21 cellular contexts compared by ENCODE assay signal in the genomic region with DNA sequence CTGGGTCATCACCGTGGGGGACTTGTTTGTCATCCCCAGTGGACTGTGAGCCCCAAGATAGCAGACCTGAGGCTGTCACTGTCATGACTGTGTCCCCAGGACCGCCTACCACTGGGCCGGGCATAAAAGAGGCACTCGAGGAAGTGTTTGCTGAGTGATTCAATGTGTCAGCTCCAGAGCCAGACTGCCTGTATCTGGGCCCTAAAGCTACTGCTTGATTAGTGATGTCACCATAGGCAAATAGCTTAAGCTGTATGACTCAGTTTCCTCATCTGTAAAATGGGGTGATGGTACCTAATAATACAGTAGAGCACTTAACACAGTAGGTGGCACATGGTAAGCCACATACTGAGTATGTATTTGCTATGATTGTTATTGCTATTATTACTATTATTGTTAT. TPM values are rescaled to one million over a fixed set of nuclear protein-coding genes. Genes with fewer than 3 reads are reported as not detected.
DNase-seq lines count a peak whose midpoint lies in the region; ATAC-seq, FAIRE-seq and TF ChIP-seq lines count a peak whose summit lies in the region.
"Had no signal": no experiment of that assay in that cellular context is flagged by ENCODE, and none has a peak within 500 bp of the region (broad histone marks: within the 10 kb centered on the region; RNA-seq: fewer than 3 reads in every experiment).

No MANE protein-coding gene starts in this region.

- H3K4me1 ChIP-seq in K562 (replicated peaks in 1 of 2; ENCODE audit: control insufficient read depth in 2 of 2, insufficient read depth in 2 of 2, low read length in 2 of 2) (peaks cover 0 to 5% of the 10 kb centered on the region in 2 experiments), left lung (peaks cover 0 to 9% of the 10 kb centered on the region in 2 donors)

- H3K27ac ChIP-seq in K562 (ENCODE audit: extremely low read depth, low read depth, low read length) (no peak overlapping the region), left lung (peak overlapping the region in 1 of 2 donors; percentile 23)
- H3K27ac ChIP-seq: BLaER1, KMS-11, PC-9 had no signal

- no peaks in the 10 kb centered on the region for H3K9me1 ChIP-seq in K562 (ENCODE audit: control insufficient read depth, insufficient read depth, low read length)

- POLR2A ChIA-PET in K562 (lab: Yijun Ruan, JAX): interaction anchor here (0.6 to 2.0 kb wide), 5 partner anchors 8 to 72 kb away, joined by 3 to 4 read pairs (median 3); no protein-coding TSS in a partner anchor

- H3K9ac ChIP-seq in K562 (ENCODE audit: insufficient read depth in 1 of 2, low read depth in 2 of 2, low read length in 2 of 2): no peak overlapping the region
- H3K9ac ChIP-seq: BLaER1, KMS-11 had no signal

- TF ChIP-seq RAD21 in K562 (CRISPR knock-in tag; conservative IDR thresholded peaks at IDR 0.05 in 1 of 2, IDR thresholded peaks at IDR 0.05 in 1 of 2): no peak

- intact Hi-C loops in K562 (cut with micrococcal nuclease) (no loop called here), left lung (cut with DNase I) (no loop called here), lower leg skin (cut with DNase I; ENCODE audit: low total_unique reads) (no loop called here)

- ATAC-seq in K562 (no peak), left lung (peak; percentile 87)
- ATAC-seq: CD8-positive, alpha-beta T cell; GM12878 had no signal

- TF ChIP-seq EP300 in K562 (IDR thresholded peaks at IDR 0.05; ENCODE audit: low read length): no peak

- TF ChIP-seq POLR2A in K562 (conservative IDR thresholded peaks at IDR 0.05) (no peak), lower leg skin (IDR thresholded peaks at IDR 0.05) (no peak)

- H3K4me3 ChIP-seq in K562: no peak overlapping the region
- no peak overlapping the region for H3K4me3 ChIP-seq in left lung
- H3K4me3 ChIP-seq in lower leg skin (ENCODE audit: low read depth, poor library complexity, severe bottlenecking): no peak overlapping the region
- H3K4me3 ChIP-seq: BLaER1, GM12878, PC-9 had no signal

- no peaks in the 10 kb centered on the region for H3K27me3 ChIP-seq in K562 (ENCODE audit: control insufficient read depth in 2 of 2, insufficient read depth in 2 of 2, low read length in 2 of 2)
- no peaks in the 10 kb centered on the region for H3K27me3 ChIP-seq in left lung
- H3K27me3 ChIP-seq: BLaER1 had no signal

- H2AFZ ChIP-seq in K562 (ENCODE audit: low read depth, low read length): no peak overlapping the region
- H2AFZ ChIP-seq: PC-9 had no signal

- no peaks in the 10 kb centered on the region for H3K79me2 ChIP-seq in K562 (ENCODE audit: control insufficient read depth, insufficient read depth, low read length)

- in situ Hi-C loops in K562 (cut with MboI): no loop called here

- H4K20me1 ChIP-seq in K562 (replicated peaks; ENCODE audit: control insufficient read depth, insufficient read depth, low read length): no peaks in the 10 kb centered on the region
- H4K20me1 ChIP-seq: BLaER1 had no signal

- H3K9me3 ChIP-seq in K562 (replicated peaks; ENCODE audit: control insufficient read depth, insufficient read depth, low read depth, low read length): no peaks in the 10 kb centered on the region
- no peaks in the 10 kb centered on the region for H3K9me3 ChIP-seq in left lung
- H3K9me3 ChIP-seq: BLaER1 had no signal

- peaks cover 22% of the 10 kb centered on the region; the same call in 2 of the 3 replicates for H3K36me3 ChIP-seq in K562 (ENCODE audit: control insufficient read depth, insufficient read depth, low read length)
- peaks cover 0 to 90% of the 10 kb centered on the region in 2 donors for H3K36me3 ChIP-seq in left lung

- TF ChIP-seq CTCF in K562 (IDR thresholded peaks at IDR 0.05 in 2 of 3, conservative IDR thresholded peaks at IDR 0.05 in 1 of 3; ENCODE audit: insufficient read depth in 2 of 3, low read depth in 1 of 3, low read length in 3 of 3) (no peak), left lung (IDR thresholded peaks at IDR 0.05) (no peak), lower leg skin (IDR thresholded peaks at IDR 0.05) (no peak)

- CTCF ChIA-PET in K562 (lab: Yijun Ruan, JAX; ENCODE audit: low intra/inter-chr PET ratio): no interaction called here

- H3K4me2 ChIP-seq in K562 (ENCODE audit: insufficient read depth, low read length): no peak overlapping the region
- H3K4me2 ChIP-seq: BLaER1, KMS-11, PC-9 had no signal

- WGBS in K562 (ENCODE audit: insufficient coverage, low coverage, missing lambda C conversion rate): 56% methylated on average over 4 of the region's 4 CpGs
- 91 to 97% methylated on average over 3 to 4 of the region's 4 CpGs for WGBS in lower leg skin, 2 donors

- BruUV-seq in K562 (replicated peaks; lab: Mats Ljungman, UMichigan): no TSS peak

- DNase-seq in DMS53 (lab: John Stamatoyannopoulos, UW) (peak; percentile 85), K562 (ENCODE audit: extremely low read depth in 1 of 4, low spot score in 3 of 4) (no peak), left lung (peak in 1 of 2 donors; percentile 62), anterior cingulate cortex (lab: John Stamatoyannopoulos, UW) (no peak), nucleus accumbens (lab: John Stamatoyannopoulos, UW) (no peak), lower leg skin (ENCODE audit: low spot score in 2 of 2) (no peak)
- DNase-seq: CD8-positive, alpha-beta T cell; GDM1; GOT3; NCI-H1436; NCI-H2081 treated with DMSO at 0.1 percent for 48 hours; NCI-H510A treated with DMSO at 0.1 percent for 48 hours; NCI-H82; PC-9 had no signal

- FAIRE-seq in K562 (lab: Jason Lieb, UNC): no peak
- FAIRE-seq: GM12878, GM18507 had no signal

RNA-seq across cellular contexts. Expression of gene CEACAM19, which starts 11.2 kb away (rescaled TPM):
- 0.65 and 0.67 TPM in 2 replicates for total RNA-seq in K562 (2011; cell fraction: chromatin; rRNA removed; ENCODE audit: low replicate concordance)
- total RNA-seq in K562 (2011; cell fraction: nucleolus; rRNA removed): 0.67 and 0.79 TPM in 2 replicates
- total RNA-seq in K562 (2011; cell fraction: nucleoplasm; rRNA removed): not detected in 2 replicates
- total RNA-seq in K562 (2014; rRNA removed) (0.49 TPM in 1 of 2 replicates, not detected in the other), K562 (2014; rRNA removed; fragmentation: Illumina TruSeq; extraction: Trizol) (0.13 and 0.15 TPM in 2 replicates), K562 (2015; rRNA removed; fragmentation: Illumina TruSeq; extraction: Trizol) (0.15 TPM in 1 of 2 replicates, not detected in the other), K562 (2021) (0.09 and 0.29 TPM in 2 replicates), left lung (1 to 10 TPM; 4.1 to 5.4 TPM), lower leg skin (10 to 100 TPM in 1 of 4 donors, 1 to 10 TPM in 3; 5.4 to 10.2 (median 8.0) TPM)
- polyA plus RNA-seq in K562 (2011; rRNA removed) (0.17 and 0.31 TPM in 2 replicates), K562 (2014; fragmentation: Illumina TruSeq; extraction: Trizol) (0.17 and 0.30 TPM in 2 replicates), K562 (2014; fragmentation: Nextera tagmentation; extraction: Ambion mirVana) (not detected), K562 (2014; rRNA removed) (0.50 TPM in 1 of 2 replicates, not detected in the other)
- polyA plus RNA-seq in K562 (2011; cell fraction: cytosol; rRNA removed): 0.06 TPM in 1 of 2 replicates, not detected in the other
- 1.1 and 1.3 TPM in 2 replicates for polyA plus RNA-seq in K562 (2011; cell fraction: nucleus; rRNA removed)
- 0.25 and 2.0 TPM in 2 replicates for polyA plus RNA-seq in K562 (2012)
- 0.24 TPM in 1 of 2 replicates, not detected in the other for polyA minus RNA-seq in K562 (2011; rRNA and poly(A)+ RNA removed)
- polyA minus RNA-seq in K562 (2011; cell fraction: cytosol; rRNA and poly(A)+ RNA removed): not detected in 2 replicates
- polyA minus RNA-seq in K562 (2011; cell fraction: nucleus; rRNA and poly(A)+ RNA removed): 0.44 and 0.54 TPM in 2 replicates
- total RNA-seq: A172 had no signal

RNA-seq across cellular contexts. Expression of gene PVR, which starts 16.4 kb away (rescaled TPM):
- total RNA-seq in K562 (2011; cell fraction: chromatin; rRNA removed; ENCODE audit: low replicate concordance): 8.9 and 19.4 TPM in 2 replicates
- 20.8 and 21.8 TPM in 2 replicates for total RNA-seq in K562 (2011; cell fraction: nucleolus; rRNA removed)
- total RNA-seq in K562 (2011; cell fraction: nucleoplasm; rRNA removed): 16.2 and 17.5 TPM in 2 replicates
- total RNA-seq in K562 (2014; rRNA removed) (13.8 and 17.0 TPM in 2 replicates), K562 (2014; rRNA removed; fragmentation: Illumina TruSeq; extraction: Trizol) (8.3 and 9.8 TPM in 2 replicates), K562 (2015; rRNA removed; fragmentation: Illumina TruSeq; extraction: Trizol) (9.8 and 10.8 TPM in 2 replicates), K562 (2021) (13.3 and 14.5 TPM in 2 replicates), left lung (10 to 100 TPM; 46.3 to 67.9 TPM), lower leg skin (10 to 100 TPM in 3 of 4 donors, 1 to 10 TPM in 1; 9.9 to 14.3 (median 12.1) TPM)
- polyA plus RNA-seq in K562 (2011; rRNA removed) (6.5 and 9.2 TPM in 2 replicates), K562 (2014; fragmentation: Illumina TruSeq; extraction: Trizol) (13.9 and 14.0 TPM in 2 replicates), K562 (2014; fragmentation: Nextera tagmentation; extraction: Ambion mirVana) (1 to 10 TPM in 1 of 2 experiments, under 1 TPM in 1; 0.89 to 1.5 TPM), K562 (2014; rRNA removed) (9.1 and 10.9 TPM in 2 replicates)
- polyA plus RNA-seq in K562 (2011; cell fraction: cytosol; rRNA removed): 11.9 and 12.0 TPM in 2 replicates
- 7.9 and 9.4 TPM in 2 replicates for polyA plus RNA-seq in K562 (2011; cell fraction: nucleus; rRNA removed)
- polyA plus RNA-seq in K562 (2012): 8.0 and 21.3 TPM in 2 replicates
- 7.5 and 7.7 TPM in 2 replicates for polyA minus RNA-seq in K562 (2011; rRNA and poly(A)+ RNA removed)
- 6.1 and 6.3 TPM in 2 replicates for polyA minus RNA-seq in K562 (2011; cell fraction: cytosol; rRNA and poly(A)+ RNA removed)
- 6.3 and 8.7 TPM in 2 replicates for polyA minus RNA-seq in K562 (2011; cell fraction: nucleus; rRNA and poly(A)+ RNA removed)

RNA-seq across cellular contexts. Expression of gene CEACAM16, which starts 38.9 kb away (rescaled TPM):
- total RNA-seq in K562 (2011; cell fraction: chromatin; rRNA removed; ENCODE audit: low replicate concordance): not detected in 2 replicates
- not detected in 2 replicates for total RNA-seq in K562 (2011; cell fraction: nucleolus; rRNA removed)
- not detected in 2 replicates for total RNA-seq in K562 (2011; cell fraction: nucleoplasm; rRNA removed)
- total RNA-seq in K562 (2014; rRNA removed): not detected in 2 replicates
- not detected in 2 replicates for total RNA-seq in K562 (2014; rRNA removed; fragmentation: Illumina TruSeq; extraction: Trizol)
- total RNA-seq in K562 (2015; rRNA removed; fragmentation: Illumina TruSeq; extraction: Trizol): not detected in 2 replicates
- not detected in 2 replicates for total RNA-seq in K562 (2021)
- not detected in 2 replicates for polyA plus RNA-seq in K562 (2011; rRNA removed)
- polyA plus RNA-seq in K562 (2011; cell fraction: cytosol; rRNA removed): not detected in 2 replicates
- polyA plus RNA-seq in K562 (2011; cell fraction: nucleus; rRNA removed): not detected in 2 replicates
- polyA plus RNA-seq in K562 (2012): not detected in 2 replicates
- not detected in 2 replicates for polyA plus RNA-seq in K562 (2014; fragmentation: Illumina TruSeq; extraction: Trizol)
- polyA plus RNA-seq in K562 (2014; fragmentation: Nextera tagmentation; extraction: Ambion mirVana): not detected
- not detected in 2 replicates for polyA plus RNA-seq in K562 (2014; rRNA removed)
- not detected in 2 replicates for polyA minus RNA-seq in K562 (2011; rRNA and poly(A)+ RNA removed)
- polyA minus RNA-seq in K562 (2011; cell fraction: cytosol; rRNA and poly(A)+ RNA removed): not detected in 2 replicates
- polyA minus RNA-seq in K562 (2011; cell fraction: nucleus; rRNA and poly(A)+ RNA removed): not detected in 2 replicates
- total RNA-seq in left lung: under 1 TPM in 1 of 2 donors, not detected in 1; 0.20 TPM
- total RNA-seq in lower leg skin: not detected
- total RNA-seq: A172; CD8-positive, alpha-beta T cell; GM12878; M059J; PC-9; SK-MEL-5 had no signal
- polyA plus RNA-seq: GM12878 had no signal

RNA-seq across cellular contexts. Expression of gene IGSF23, which starts 46.7 kb away (rescaled TPM):
- total RNA-seq in K562 (2011; cell fraction: chromatin; rRNA removed; ENCODE audit: low replicate concordance): not detected in 2 replicates
- not detected in 2 replicates for total RNA-seq in K562 (2011; cell fraction: nucleolus; rRNA removed)
- not detected in 2 replicates for total RNA-seq in K562 (2011; cell fraction: nucleoplasm; rRNA removed)
- total RNA-seq in K562 (2014; rRNA removed) (not detected in 2 replicates), K562 (2014; rRNA removed; fragmentation: Illumina TruSeq; extraction: Trizol) (not detected in 2 replicates), K562 (2015; rRNA removed; fragmentation: Illumina TruSeq; extraction: Trizol) (not detected in 2 replicates), K562 (2021) (not detected in 2 replicates), left lung (not detected), lower leg skin (not detected)
- polyA plus RNA-seq in K562 (2011; rRNA removed) (not detected in 2 replicates), K562 (2014; fragmentation: Illumina TruSeq; extraction: Trizol) (not detected in 2 replicates), K562 (2014; fragmentation: Nextera tagmentation; extraction: Ambion mirVana) (not detected), K562 (2014; rRNA removed) (not detected in 2 replicates)
- polyA plus RNA-seq in K562 (2011; cell fraction: cytosol; rRNA removed): not detected in 2 replicates
- not detected in 2 replicates for polyA plus RNA-seq in K562 (2011; cell fraction: nucleus; rRNA removed)
- not detected in 2 replicates for polyA plus RNA-seq in K562 (2012)
- polyA minus RNA-seq in K562 (2011; rRNA and poly(A)+ RNA removed): not detected in 2 replicates
- polyA minus RNA-seq in K562 (2011; cell fraction: cytosol; rRNA and poly(A)+ RNA removed): not detected in 2 replicates
- not detected in 2 replicates for polyA minus RNA-seq in K562 (2011; cell fraction: nucleus; rRNA and poly(A)+ RNA removed)
- total RNA-seq: A172; CD8-positive, alpha-beta T cell; GM12878; PC-9; SK-MEL-5 had no signal
- polyA plus RNA-seq: GM12878 had no signal
